In genomic region chr1:210949489-210949888, GRCh38 we compare ENCODE assay signal across 17 cellular contexts.
DNase-seq lines count a peak whose midpoint lies in the region; ATAC-seq and TF ChIP-seq lines count a peak whose summit lies in the region.
"Had no signal": no experiment of that assay in that cellular context is flagged by ENCODE, and none has a peak within 500 bp of the region (broad histone marks: within the 10 kb centered on the region; RNA-seq: fewer than 3 reads in every experiment).

No MANE protein-coding gene starts in this region.

- H3K4me3 Mint-ChIP-seq in glutamatergic neuron (ENCODE audit: unreplicated experiment), result no peak overlapping the region
- H3K4me3 Mint-ChIP-seq: B cell; CD8-positive, alpha-beta T cell; HFFc6 had no signal

- H3K27ac ChIP-seq in SK-N-SH (ENCODE audit: low read depth in 2 of 2, low read length in 1 of 2), result 0 out of 4 replicates have a peak overlapping the region, but pooled peaks of 1 of the 2 experiments have one; percentile 18
- H3K27ac ChIP-seq: BLaER1, C4-2B had no signal

- 0 out of 4 replicates have a peak, but pooled peaks of 1 of the 2 experiments have one; percentile 5 for TF ChIP-seq EP300 in SK-N-SH (IDR thresholded peaks at IDR 0.05; ENCODE audit: borderline replicate concordance in 1 of 2, low read depth in 1 of 2, low read length in 1 of 2)

- no peaks in the 10 kb centered on the region for H3K36me3 ChIP-seq in SK-N-SH (replicated peaks in 1 of 2; ENCODE audit: control insufficient read depth in 1 of 2, insufficient read depth in 2 of 2, low read length in 1 of 2)
- H3K36me3 ChIP-seq: BLaER1, HAP-1 had no signal

- no peaks in the 10 kb centered on the region for H4K20me1 ChIP-seq in SK-N-SH (ENCODE audit: insufficient read depth)
- H4K20me1 ChIP-seq: BLaER1 had no signal

- peaks cover 5% of the 10 kb centered on the region for H3K36me3 Mint-ChIP-seq in glutamatergic neuron (ENCODE audit: unreplicated experiment)
- H3K36me3 Mint-ChIP-seq: CD4-positive, CD25-positive, alpha-beta regulatory T cell; CD8-positive, alpha-beta T cell had no signal

- no peak overlapping the region for H3K9ac ChIP-seq in SK-N-SH
- H3K9ac ChIP-seq: BLaER1 had no signal

- no peak overlapping the region for H3K4me2 ChIP-seq in SK-N-SH
- H3K4me2 ChIP-seq: BLaER1 had no signal

- TF ChIP-seq CTCF in SK-N-SH (IDR thresholded peaks at IDR 0.05) (no peak), glutamatergic neuron (IDR thresholded peaks at IDR 0.05; ENCODE audit: partially characterized antibody, unreplicated experiment) (no peak)

- in situ Hi-C loops in KBM-7 (cut with MboI; ENCODE audit: low pct_unique_long_range_greater_than_20kb, low sequenced_read_pairs), result no loop called here

- TF ChIP-seq RAD21 in SK-N-SH (IDR thresholded peaks at IDR 0.05; ENCODE audit: low read length), result 0 out of 2 replicates have a peak, but pooled peaks have one; percentile 17

- H3K27me3 Mint-ChIP-seq in glutamatergic neuron (ENCODE audit: unreplicated experiment), result peaks cover 2% of the 10 kb centered on the region
- H3K27me3 Mint-ChIP-seq: B cell had no signal

- no peak overlapping the region for H2AFZ ChIP-seq in SK-N-SH (ENCODE audit: low read depth)

- peaks cover 0 to 8% of the 10 kb centered on the region in 2 experiments; a peak in 2 of 4 replicates for H3K4me1 ChIP-seq in SK-N-SH (ENCODE audit: control insufficient read depth in 1 of 2, insufficient read depth in 2 of 2, low read depth in 1 of 2, low read length in 1 of 2)
- H3K4me1 ChIP-seq: BLaER1, Caco-2, HAP-1 had no signal

- H3K4me3 ChIP-seq in SK-N-SH (ENCODE audit: low read depth in 2 of 2, low read length in 1 of 2), result no peak overlapping the region; a peak in 1 of 4 replicates
- H3K4me3 ChIP-seq: BLaER1, HAP-1 had no signal

- H3F3A ChIP-seq in SK-N-SH (replicated peaks; ENCODE audit: insufficient read depth), result no peaks in the 10 kb centered on the region

- H3K27me3 ChIP-seq in SK-N-SH (ENCODE audit: insufficient read depth), result no peaks in the 10 kb centered on the region
- H3K27me3 ChIP-seq: BLaER1 had no signal

- H3K9me2 ChIP-seq in SK-N-SH, result no peaks in the 10 kb centered on the region

- H3K27ac Mint-ChIP-seq in glutamatergic neuron (ENCODE audit: unreplicated experiment), result peak overlapping the region; percentile 72
- H3K27ac Mint-ChIP-seq: B cell; CD4-positive, CD25-positive, alpha-beta regulatory T cell; CD8-positive, alpha-beta T cell; HFFc6 had no signal

- DNase-seq in SK-N-SH (peak; percentile 12), SK-N-DZ (ENCODE audit: low spot score) (peak; percentile 26), glutamatergic neuron (no peak), KBM-7 (no peak)
- DNase-seq in stimulated activated naive CD8-positive, alpha-beta T cell treated with anti-CD3 and anti-CD28 coated beads, Interleukin-15, Interleukin-2, amounts not matched to agents 100 U/mL and 50 U/mL, for 24 hours, result no peak
- DNase-seq: DMS79 treated with DMSO at 0.1 percent for 48 hours, GF-D8, GOT3 had no signal

- POLR2A ChIA-PET in SK-N-SH (lab: Yijun Ruan, JAX), result interaction anchor here (1.4 kb wide), 1 partner anchor 40 kb away, joined by 3 read pairs; no protein-coding TSS in a partner anchor

- CTCF ChIA-PET in SK-N-SH (lab: Yijun Ruan, JAX), result interaction anchor here (0.7 to 3.6 kb wide), 13 partner anchors 8 to 368 kb away, joined by 3 to 18 read pairs (median 3); partner anchors contain the start of gene KCNH1

- H3K4me1 Mint-ChIP-seq in glutamatergic neuron (ENCODE audit: low read depth, unreplicated experiment), result peaks cover 15% of the 10 kb centered on the region
- H3K4me1 Mint-ChIP-seq: B cell; CD4-positive, CD25-positive, alpha-beta regulatory T cell had no signal

- 52% methylated on average over 7 of the region's 7 CpGs for WGBS in SK-N-SH (ENCODE audit: low lambda C conversion rate)

- H3K9me3 Mint-ChIP-seq in glutamatergic neuron (ENCODE audit: unreplicated experiment), result no peaks in the 10 kb centered on the region
- H3K9me3 Mint-ChIP-seq: CD8-positive, alpha-beta T cell; HFFc6 had no signal

- ATAC-seq in SK-N-SH treated with all-trans-retinoic acid at 6 μM for 48 hours, result no peak
- no peak for ATAC-seq in stimulated activated naive CD8-positive, alpha-beta T cell treated with anti-CD3 and anti-CD28 coated beads, Interleukin-15, Interleukin-2, amounts not matched to agents 100 U/mL and 50 U/mL, for 24 hours
- ATAC-seq: CD8-positive, alpha-beta T cell had no signal

- no peaks in the 10 kb centered on the region for H3K79me2 ChIP-seq in SK-N-SH (ENCODE audit: insufficient read depth)

- H3K9me3 ChIP-seq in SK-N-SH, result no peaks in the 10 kb centered on the region
- H3K9me3 ChIP-seq: BLaER1, Caco-2, HAP-1 had no signal

TF ChIP-seq in SK-N-SH, 30 proteins besides CTCF, POLR2A, EP300 and RAD21:
- TF ChIP-seq, protein P1, sequence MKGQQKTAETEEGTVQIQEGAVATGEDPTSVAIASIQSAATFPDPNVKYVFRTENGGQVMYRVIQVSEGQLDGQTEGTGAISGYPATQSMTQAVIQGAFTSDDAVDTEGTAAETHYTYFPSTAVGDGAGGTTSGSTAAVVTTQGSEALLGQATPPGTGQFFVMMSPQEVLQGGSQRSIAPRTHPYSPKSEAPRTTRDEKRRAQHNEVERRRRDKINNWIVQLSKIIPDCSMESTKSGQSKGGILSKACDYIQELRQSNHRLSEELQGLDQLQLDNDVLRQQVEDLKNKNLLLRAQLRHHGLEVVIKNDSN (IDR thresholded peaks at IDR 0.05; ENCODE audit: borderline replicate concordance, low read depth), result no peak
- TF ChIP-seq GATA2 (CRISPR knock-in tag; IDR thresholded peaks at IDR 0.05), result peak; percentile 84

TF ChIP-seq in SK-N-SH treated with all-trans-retinoic acid at 6 μM for 48 hours, 23 proteins besides CTCF, POLR2A, EP300 and RAD21:
- no peak for TF ChIP-seq RARB (CRISPR knock-in tag; IDR thresholded peaks at IDR 0.05)
- TF ChIP-seq PATZ1 (CRISPR knock-in tag; IDR thresholded peaks at IDR 0.05; ENCODE audit: borderline replicate concordance), result no peak
- no peak for TF ChIP-seq ARNTL (CRISPR knock-in tag; IDR thresholded peaks at IDR 0.05; ENCODE audit: borderline replicate concordance, low read depth)
- TF ChIP-seq, protein P2, sequence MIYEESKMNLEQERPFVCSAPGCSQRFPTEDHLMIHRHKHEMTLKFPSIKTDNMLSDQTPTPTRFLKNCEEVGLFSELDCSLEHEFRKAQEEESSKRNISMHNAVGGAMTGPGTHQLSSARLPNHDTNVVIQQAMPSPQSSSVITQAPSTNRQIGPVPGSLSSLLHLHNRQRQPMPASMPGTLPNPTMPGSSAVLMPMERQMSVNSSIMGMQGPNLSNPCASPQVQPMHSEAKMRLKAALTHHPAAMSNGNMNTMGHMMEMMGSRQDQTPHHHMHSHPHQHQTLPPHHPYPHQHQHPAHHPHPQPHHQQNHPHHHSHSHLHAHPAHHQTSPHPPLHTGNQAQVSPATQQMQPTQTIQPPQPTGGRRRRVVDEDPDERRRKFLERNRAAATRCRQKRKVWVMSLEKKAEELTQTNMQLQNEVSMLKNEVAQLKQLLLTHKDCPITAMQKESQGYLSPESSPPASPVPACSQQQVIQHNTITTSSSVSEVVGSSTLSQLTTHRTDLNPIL (CRISPR knock-in tag; IDR thresholded peaks at IDR 0.05; ENCODE audit: low read depth), result no peak
- no peak for TF ChIP-seq ZNF565 (CRISPR knock-in tag; conservative IDR thresholded peaks at IDR 0.05; ENCODE audit: low read depth)
- no peak for TF ChIP-seq GLIS3 (CRISPR knock-in tag; IDR thresholded peaks at IDR 0.05)
- TF ChIP-seq, protein P3, sequence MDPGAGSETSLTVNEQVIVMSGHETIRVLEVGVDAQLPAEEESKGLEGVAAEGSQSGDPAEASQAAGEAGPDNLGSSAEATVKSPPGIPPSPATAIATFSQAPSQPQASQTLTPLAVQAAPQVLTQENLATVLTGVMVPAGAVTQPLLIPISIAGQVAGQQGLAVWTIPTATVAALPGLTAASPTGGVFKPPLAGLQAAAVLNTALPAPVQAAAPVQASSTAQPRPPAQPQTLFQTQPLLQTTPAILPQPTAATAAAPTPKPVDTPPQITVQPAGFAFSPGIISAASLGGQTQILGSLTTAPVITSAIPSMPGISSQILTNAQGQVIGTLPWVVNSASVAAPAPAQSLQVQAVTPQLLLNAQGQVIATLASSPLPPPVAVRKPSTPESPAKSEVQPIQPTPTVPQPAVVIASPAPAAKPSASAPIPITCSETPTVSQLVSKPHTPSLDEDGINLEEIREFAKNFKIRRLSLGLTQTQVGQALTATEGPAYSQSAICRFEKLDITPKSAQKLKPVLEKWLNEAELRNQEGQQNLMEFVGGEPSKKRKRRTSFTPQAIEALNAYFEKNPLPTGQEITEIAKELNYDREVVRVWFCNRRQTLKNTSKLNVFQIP (CRISPR knock-in tag; IDR thresholded peaks at IDR 0.05; ENCODE audit: borderline replicate concordance, low read depth), result no peak

Comparison
In these comparisons a context has a peak if more than half of its experiments do, and no peak if none do; other contexts are left out.
1. DNase-seq: peak in SK-N-SH (single experiment) and SK-N-DZ (single experiment); none in glutamatergic neuron (single experiment), stimulated activated naive CD8-positive, alpha-beta T cell treated with anti-CD3 and anti-CD28 coated beads, Interleukin-15, Interleukin-2, amounts not matched to agents 100 U/mL and 50 U/mL, for 24 hours (single experiment) and KBM-7 (single experiment).